ENCODE assay signal across 14 cellular contexts in genomic region chr15:31342381-31342780, GRCh38. TPM values are rescaled to one million over a fixed set of nuclear protein-coding genes. Genes with fewer than 3 reads are reported as not detected.
DNase-seq lines count a peak whose midpoint lies in the region; ATAC-seq, FAIRE-seq and TF ChIP-seq lines count a peak whose summit lies in the region.
"Had no signal": no experiment of that assay in that cellular context is flagged by ENCODE, and none has a peak within 500 bp of the region (broad histone marks: within the 10 kb centered on the region; RNA-seq: fewer than 3 reads in every experiment).

No MANE protein-coding gene starts in this region.

- 85% methylated on average over 10 of the region's 11 CpGs for WGBS in esophagus muscularis mucosa
- 80% methylated on average over 11 of the region's 11 CpGs for WGBS in smooth muscle cell (ENCODE audit: low lambda C conversion rate)

- H3K4me3 ChIP-seq in CD8-positive, alpha-beta T cell (ENCODE audit: low read depth, low read length), result no peak overlapping the region
- peak overlapping the region in 1 of 4 donors; percentile 1 for H3K4me3 ChIP-seq in Peyer's patch
- H3K4me3 ChIP-seq in esophagus muscularis mucosa, result no peak overlapping the region
- H3K4me3 ChIP-seq in smooth muscle cell, result no peak overlapping the region

- peaks cover 98% of the 10 kb centered on the region for H3K4me1 Mint-ChIP-seq in CD8-positive, alpha-beta T cell (ENCODE audit: low read depth)

- no peak for FAIRE-seq in RCC 7860 (lab: Jason Lieb, UNC)
- FAIRE-seq: TTC549 had no signal

- TF ChIP-seq CTCF in CD8-positive, alpha-beta T cell (IDR thresholded peaks at IDR 0.05), result no peak
- TF ChIP-seq CTCF in Peyer's patch (IDR thresholded peaks at IDR 0.05), result no peak
- no peak for TF ChIP-seq CTCF in esophagus muscularis mucosa (IDR thresholded peaks at IDR 0.05)
- TF ChIP-seq CTCF in smooth muscle cell (IDR thresholded peaks at IDR 0.05; ENCODE audit: borderline replicate concordance, insufficient read depth, poor library complexity, severe bottlenecking), result no peak

- no peak for ATAC-seq in CD8-positive, alpha-beta T cell
- ATAC-seq: HCT116, PC-3 had no signal

- TF ChIP-seq EP300 in esophagus muscularis mucosa (IDR thresholded peaks at IDR 0.05), result no peak

- H3K9me3 Mint-ChIP-seq in CD8-positive, alpha-beta T cell, result no peaks in the 10 kb centered on the region

- peak overlapping the region; percentile 97 for H3K27ac Mint-ChIP-seq in CD8-positive, alpha-beta T cell

- H3K79me2 ChIP-seq in smooth muscle cell (ENCODE audit: low read depth), result peaks cover 100% of the 10 kb centered on the region

- DNase-seq in CD8-positive, alpha-beta T cell, result no peak
- DNase-seq in Peyer's patch, result no peak
- DNase-seq in esophagus muscularis mucosa (ENCODE audit: extremely low spot score), result no peak
- DNase-seq in smooth muscle cell (lab: John Stamatoyannopoulos, UW; ENCODE audit: unreplicated experiment), result no peak
- DNase-seq in RCC 7860 (ENCODE audit: low spot score), result no peak
- DNase-seq in germinal center (ENCODE audit: low spot score), result no peak
- no peak for DNase-seq in NCI-H226
- DNase-seq: Calu3; effector CD8-positive, alpha-beta T cell; KBM-7; NCI-H2107; PC-3 had no signal

- no peak overlapping the region for H2AFZ ChIP-seq in smooth muscle cell (ENCODE audit: low read depth)

- H3K36me3 ChIP-seq in CD8-positive, alpha-beta T cell (ENCODE audit: insufficient read depth, low read length), result no peaks in the 10 kb centered on the region
- H3K36me3 ChIP-seq in Peyer's patch (no peaks in the 10 kb centered on the region), esophagus muscularis mucosa (no peaks in the 10 kb centered on the region), smooth muscle cell (ENCODE audit: low read depth) (no peaks in the 10 kb centered on the region)

- H3K4me3 Mint-ChIP-seq in CD8-positive, alpha-beta T cell, result peak overlapping the region; percentile 53

- TF ChIP-seq POLR2A in Peyer's patch (IDR thresholded peaks at IDR 0.05) (no peak), esophagus muscularis mucosa (IDR thresholded peaks at IDR 0.05; ENCODE audit: low read depth) (no peak)

- H3K36me3 Mint-ChIP-seq in CD8-positive, alpha-beta T cell, result peaks cover 24% of the 10 kb centered on the region

- POLR2A ChIA-PET in CD8-positive, alpha-beta T cell (lab: Charles Lee), result interaction anchor here (0.5 to 16.5 kb wide), 6 partner anchors 14 to 132 kb away, joined by 3 to 296 read pairs (median 4); no protein-coding TSS in a partner anchor

- no peaks in the 10 kb centered on the region for H3K27me3 ChIP-seq in CD8-positive, alpha-beta T cell (ENCODE audit: insufficient read depth, low read length)
- no peaks in the 10 kb centered on the region for H3K27me3 ChIP-seq in Peyer's patch
- no peaks in the 10 kb centered on the region for H3K27me3 ChIP-seq in esophagus muscularis mucosa
- H3K27me3 ChIP-seq in smooth muscle cell (ENCODE audit: low read depth), result no peaks in the 10 kb centered on the region

- H3K4me1 ChIP-seq in CD8-positive, alpha-beta T cell (ENCODE audit: insufficient read depth, low read length), result peaks cover 99% of the 10 kb centered on the region
- H3K4me1 ChIP-seq in Peyer's patch (peaks cover 48 to 100% (median 90%) of the 10 kb centered on the region in 4 donors), esophagus muscularis mucosa (peaks cover 100% of the 10 kb centered on the region in 4 donors), smooth muscle cell (ENCODE audit: low read depth) (no peaks in the 10 kb centered on the region)

- CTCF ChIA-PET in CD8-positive, alpha-beta T cell (lab: Charles Lee), result interaction anchor here (0.9 to 18.1 kb wide), 9 partner anchors 8 to 147 kb away, joined by 3 to 286 read pairs (median 5); no protein-coding TSS in a partner anchor

- no peaks in the 10 kb centered on the region for H3F3A ChIP-seq in smooth muscle cell (ENCODE audit: low read depth)

- H3K27ac ChIP-seq in CD8-positive, alpha-beta T cell (ENCODE audit: low read depth, low read length), result peak overlapping the region; percentile 54
- H3K27ac ChIP-seq in Peyer's patch (peak overlapping the region; percentile 88 to 96 (median 90)), esophagus muscularis mucosa (replicated peaks in 1 of 4) (peak overlapping the region; percentile 38 to 85 (median 68)), smooth muscle cell (ENCODE audit: low read depth) (peak overlapping the region; percentile 23)

- no peak overlapping the region for H3K9ac ChIP-seq in smooth muscle cell (ENCODE audit: low read depth)

- H3K27me3 Mint-ChIP-seq in CD8-positive, alpha-beta T cell (ENCODE audit: low read depth), result no peaks in the 10 kb centered on the region

- H3K4me2 ChIP-seq in smooth muscle cell, result no peak overlapping the region

- peaks cover 100% of the 10 kb centered on the region for H4K20me1 ChIP-seq in smooth muscle cell (ENCODE audit: low read depth)

- intact Hi-C loops in CD8-positive, alpha-beta T cell (cut with DNase I, micrococcal nuclease), result no loop called here
- intact Hi-C loops in esophagus muscularis mucosa (cut with DNase I), result no loop called here

- no peaks in the 10 kb centered on the region for H3K9me3 ChIP-seq in CD8-positive, alpha-beta T cell (ENCODE audit: low read length)
- H3K9me3 ChIP-seq in Peyer's patch (no peaks in the 10 kb centered on the region), esophagus muscularis mucosa (no peaks in the 10 kb centered on the region), smooth muscle cell (replicated peaks; ENCODE audit: low read depth) (no peaks in the 10 kb centered on the region)

RNA-seq across cellular contexts. Expression of gene KLF13, which starts 15.7 kb away (rescaled TPM):
- total RNA-seq in CD8-positive, alpha-beta T cell, result 100 to 1,000 TPM; 359 to 364 TPM
- total RNA-seq in Peyer's patch, result 10 to 100 TPM; 51.2 to 80.4 (median 75.6) TPM
- 100 to 1,000 TPM in 1 of 4 donors, 10 to 100 TPM in 3; 57.3 to 109 (median 74.2) TPM for total RNA-seq in esophagus muscularis mucosa
- total RNA-seq in smooth muscle cell, result 74.2 and 77.4 TPM in 2 replicates
- 42.1 and 58.0 TPM in 2 replicates for polyA plus RNA-seq in smooth muscle cell

Comparison
In these comparisons a context has a peak if more than half of its experiments do, and no peak if none do; other contexts are left out.
1. H3K27ac ChIP-seq: peak in every context shown above with its lines; median percentile 90 in Peyer's patch; 68 in esophagus muscularis mucosa; 54 in CD8-positive, alpha-beta T cell; 23 in smooth muscle cell.